ENCODE assay signal across 18 cellular contexts in the genomic region with DNA sequence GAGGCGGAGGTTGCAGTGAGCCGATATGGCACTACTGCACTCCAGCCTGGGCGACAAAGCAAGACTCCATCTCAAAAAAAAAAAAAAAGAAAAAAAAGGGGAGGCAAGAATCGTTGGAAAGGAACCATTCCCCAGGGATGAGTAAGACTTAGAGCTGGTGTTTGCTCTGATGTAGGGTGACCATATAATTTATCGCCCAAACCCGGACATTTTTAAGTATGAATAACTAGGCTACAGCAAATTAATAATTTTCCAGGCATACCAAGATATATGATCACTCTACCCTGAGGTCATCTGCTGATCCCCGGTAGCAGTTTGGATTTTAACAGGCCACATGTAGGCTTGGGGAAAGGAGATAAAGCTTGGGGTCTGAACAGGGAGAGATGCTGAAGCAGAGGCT.
DNase-seq lines count a peak whose midpoint lies in the region; ATAC-seq and TF ChIP-seq lines count a peak whose summit lies in the region.
"Had no signal": no experiment of that assay in that cellular context is flagged by ENCODE, and none has a peak within 500 bp of the region (broad histone marks: within the 10 kb centered on the region; RNA-seq: fewer than 3 reads in every experiment).

No MANE protein-coding gene starts in this region.

- DNase-seq in EL (peak; percentile 80), HS-27A (ENCODE audit: low read depth) (peak; percentile 30), RKO (ENCODE audit: low spot score) (peak; percentile 9), kidney tubule cell (ENCODE audit: low spot score) (peak; percentile 90), T-helper 17 cell (no peak), heart right ventricle (no peak)
- DNase-seq in stimulated activated CD4-positive, alpha-beta T cell treated with anti-CD3 and anti-CD28 coated beads, Interleukin-12 subunit alpha, Interleukin-12 subunit beta, amount 100 ng/mL, for 4 hours = no peak
- DNase-seq: C1 segment of cervical spinal cord; CD8-positive, alpha-beta memory T cell; KG1; NCI-H1417; NCI-H187; NCI-H226; NCI-H524 had no signal

- intact Hi-C loops in heart right ventricle (cut with DNase I) = no loop called here

- WGBS in heart right ventricle, 2 donors = 90 to 93% methylated on average over 7 of the region's 7 CpGs

- no peak overlapping the region for H3K27ac ChIP-seq in heart right ventricle

- H3K27ac Mint-ChIP-seq in T-helper 17 cell = no peak overlapping the region
- H3K27ac Mint-ChIP-seq: CD8-positive, alpha-beta memory T cell; T-helper 1 cell treated with Interleukin-12 subunit alpha and Interleukin-12 subunit beta and Interleukin-4 antibody, amounts not matched to agents 30 μg/mL and 1 μg/mL, for 36 hours had no signal

- no peaks in the 10 kb centered on the region for H3K27me3 Mint-ChIP-seq in T-helper 17 cell
- H3K27me3 Mint-ChIP-seq: CD8-positive, alpha-beta memory T cell had no signal

- TF ChIP-seq CTCF in heart right ventricle (IDR thresholded peaks at IDR 0.05) = no peak

- no peak overlapping the region for H3K4me3 Mint-ChIP-seq in T-helper 17 cell
- H3K4me3 Mint-ChIP-seq: CD8-positive, alpha-beta memory T cell; T-helper 1 cell treated with Interleukin-12 subunit alpha and Interleukin-12 subunit beta and Interleukin-4 antibody, amounts not matched to agents 30 μg/mL and 1 μg/mL, for 36 hours had no signal

- H3K9me3 ChIP-seq in T-helper 17 cell (ENCODE audit: control insufficient read depth, low read length, poor library complexity, severe bottlenecking) (no peaks in the 10 kb centered on the region), heart right ventricle (no peaks in the 10 kb centered on the region)

- peaks cover 0 to 9% (median 0%) of the 10 kb centered on the region in 9 donors for H3K4me1 ChIP-seq in heart right ventricle

- ATAC-seq in T-helper 17 cell (no peak), HG03354 (IDR thresholded peaks at IDR 0.05; ENCODE audit: poor library complexity, severe bottlenecking, unreplicated experiment) (no peak), heart right ventricle (no peak)
- ATAC-seq: HCT116, HepG2 had no signal

- peaks cover 2% of the 10 kb centered on the region for H3K36me3 Mint-ChIP-seq in T-helper 17 cell (ENCODE audit: low read depth)

- H3K4me3 ChIP-seq in heart right ventricle = no peak overlapping the region

- no peaks in the 10 kb centered on the region for H3K27me3 ChIP-seq in heart right ventricle

- H3K4me1 Mint-ChIP-seq in T-helper 17 cell = peaks cover 9% of the 10 kb centered on the region

- no peaks in the 10 kb centered on the region for H3K36me3 ChIP-seq in heart right ventricle

Comparison
In these comparisons a context has a peak if more than half of its experiments do, and no peak if none do; other contexts are left out.
1. DNase-seq: peak in EL (single experiment), HS-27A (single experiment), RKO (single experiment) and kidney tubule cell (single experiment); none in stimulated activated CD4-positive, alpha-beta T cell treated with anti-CD3 and anti-CD28 coated beads, Interleukin-12 subunit alpha, Interleukin-12 subunit beta, amount 100 ng/mL, for 4 hours (single experiment), T-helper 17 cell (0 of 3) and heart right ventricle (0 of 2).